Comparison of ENCODE assay signal across 17 cellular contexts in the genomic region with DNA sequence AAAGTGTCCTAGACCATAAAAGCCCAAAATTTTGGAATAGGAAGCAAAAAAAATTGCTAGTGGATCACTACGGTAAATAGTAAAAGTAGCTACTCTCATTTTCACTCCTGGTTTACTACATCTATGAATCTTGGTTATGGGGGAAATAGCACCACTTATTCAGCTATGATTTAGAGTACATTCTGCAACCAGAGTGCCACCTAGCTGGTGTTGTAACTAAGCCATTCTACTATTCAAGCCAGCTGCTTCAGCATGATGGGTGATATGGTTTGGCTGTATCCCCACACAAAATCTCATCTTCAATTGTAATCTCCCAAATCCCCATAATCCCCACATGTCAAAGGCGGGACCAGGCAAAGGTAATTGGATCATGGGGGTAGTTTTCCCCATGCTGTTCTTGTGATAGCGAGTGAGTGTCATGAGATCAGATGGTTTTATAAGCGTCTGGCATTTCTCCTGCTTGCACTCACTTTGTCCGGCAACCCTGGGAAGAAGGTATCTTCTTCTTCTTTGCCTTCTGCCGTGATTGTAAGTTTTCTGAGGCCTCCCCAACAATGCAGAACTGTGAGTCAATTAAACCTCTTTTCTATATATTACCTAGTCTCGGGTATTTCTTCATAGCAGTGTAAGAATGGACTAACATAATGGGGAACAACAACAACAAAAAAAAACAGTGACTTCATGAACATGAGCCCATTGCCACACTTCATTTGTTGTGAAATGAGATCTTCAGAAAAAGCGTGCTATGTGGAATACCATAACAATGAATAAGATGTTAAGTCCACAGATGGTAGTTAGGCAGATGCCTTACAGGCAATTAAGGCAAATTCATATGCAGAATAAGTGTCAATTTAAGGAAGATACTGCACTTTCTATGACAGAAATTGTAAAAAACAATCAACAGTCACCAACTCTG.
A peak's percentile ranks its signal among the peaks of the same experiment; 100 is the strongest.
DNase-seq lines count a peak whose midpoint lies in the region; ATAC-seq and TF ChIP-seq lines count a peak whose summit lies in the region.
"Had no signal": no experiment of that assay in that cellular context is flagged by ENCODE, and none has a peak within 500 bp of the region (broad histone marks: within the 10 kb centered on the region; RNA-seq: fewer than 3 reads in every experiment).

No MANE protein-coding gene starts in this region.

- H3K27ac ChIP-seq in C4-2B (no peak overlapping the region), RWPE2 (ENCODE audit: poor library complexity, severe bottlenecking) (no peak overlapping the region), ovary (no peak overlapping the region)
- H3K27ac ChIP-seq: KMS-11, pancreas, SJSA1 had no signal

- H3K9me3 ChIP-seq in RWPE2 (ENCODE audit: severe bottlenecking) (no peaks in the 10 kb centered on the region), ovary (no peaks in the 10 kb centered on the region)
- H3K9me3 ChIP-seq: pancreas, SJSA1 had no signal

- ATAC-seq in RWPE2 (ENCODE audit: low read depth): 0 out of 3 replicates have a peak, but pooled peaks have one; percentile 33
- ATAC-seq: pancreas; stimulated activated naive CD8-positive, alpha-beta T cell treated with anti-CD3 and anti-CD28 coated beads, Interleukin-15, Interleukin-2, amounts not matched to agents 100 U/mL and 50 U/mL, for 24 hours had no signal

- no peaks in the 10 kb centered on the region for H3K36me3 ChIP-seq in RWPE2 (ENCODE audit: low read depth)
- no peaks in the 10 kb centered on the region for H3K36me3 ChIP-seq in ovary
- H3K36me3 ChIP-seq: pancreas, SJSA1 had no signal

- DNase-seq in HCEC 1CT (peak; percentile 20), RWPE2 (ENCODE audit: low spot score) (no peak), fibroblast of pulmonary artery (ENCODE audit: low read depth) (peak; percentile 44), T1000 (lab: John Stamatoyannopoulos, UW) (no peak), NCI-H446 treated with DMSO at 0.1 percent for 48 hours (lab: John Stamatoyannopoulos, UW) (no peak), NCI-H2196 (lab: John Stamatoyannopoulos, UW; ENCODE audit: unreplicated experiment) (no peak), ovary (no peak)
- DNase-seq: activated CD4-positive, alpha-beta T cell treated with anti-CD3 and anti-CD28 coated beads for 48 hours; CD4-positive, CD25-positive, alpha-beta regulatory T cell; head of caudate nucleus; NCI-H446; pancreas; stimulated activated CD4-positive, alpha-beta T cell treated with anti-CD3 and anti-CD28 coated beads, Interleukin-2, amount 100 ng/mL, for 24 hours; stimulated activated naive CD8-positive, alpha-beta T cell treated with anti-CD3 and anti-CD28 coated beads, Interleukin-15, Interleukin-2, amounts not matched to agents 100 U/mL and 50 U/mL, for 24 hours had no signal

- H3K27me3 ChIP-seq in RWPE2 (ENCODE audit: insufficient read depth, poor library complexity, severe bottlenecking) (no peaks in the 10 kb centered on the region), ovary (no peaks in the 10 kb centered on the region)
- H3K27me3 ChIP-seq: pancreas, SJSA1 had no signal

- peak; percentile 14; the same call in 1 of the 2 replicates for TF ChIP-seq CTCF in C4-2B (conservative IDR thresholded peaks at IDR 0.05)
- peak; percentile 20 for TF ChIP-seq CTCF in RWPE2 (IDR thresholded peaks at IDR 0.05; ENCODE audit: poor library complexity, severe bottlenecking)
- TF ChIP-seq CTCF in fibroblast of pulmonary artery (IDR thresholded peaks at IDR 0.05; ENCODE audit: low read length, missing control alignments): peak; percentile 38
- no peak for TF ChIP-seq CTCF in ovary (IDR thresholded peaks at IDR 0.05)

- TF ChIP-seq POLR2A in ovary (IDR thresholded peaks at IDR 0.05): no peak

- intact Hi-C loops in ovary (cut with DNase I): no loop called here

- H3K4me1 ChIP-seq in RWPE2 (ENCODE audit: insufficient read depth, poor library complexity, severe bottlenecking) (no peaks in the 10 kb centered on the region), ovary (ENCODE audit: insufficient read depth) (no peaks in the 10 kb centered on the region)
- H3K4me1 ChIP-seq: pancreas, SJSA1 had no signal

- WGBS in ovary, 3 donors: 95 to 97% (median 96%) methylated on average over 8 of the region's 8 CpGs

- no peak for TF ChIP-seq EP300 in ovary (IDR thresholded peaks at IDR 0.05)

- no peak overlapping the region for H3K4me3 ChIP-seq in RWPE2 (ENCODE audit: severe bottlenecking)
- H3K4me3 ChIP-seq in fibroblast of pulmonary artery (replicated peaks; ENCODE audit: low read depth, low read length): no peak overlapping the region
- H3K4me3 ChIP-seq in ovary: no peak overlapping the region
- H3K4me3 ChIP-seq: pancreas, SJSA1 had no signal

Comparison
In these comparisons a context has a peak if more than half of its experiments do, and no peak if none do; other contexts are left out.
1. CTCF ChIP-seq: peak in C4-2B (single experiment), RWPE2 (single experiment) and fibroblast of pulmonary artery (single experiment); none in ovary (0 of 3).
2. DNase-seq: peak in HCEC 1CT (single experiment) and fibroblast of pulmonary artery (single experiment); none in RWPE2 (single experiment), T1000 (single experiment), NCI-H446 treated with DMSO at 0.1 percent for 48 hours (single experiment), NCI-H2196 (single experiment) and ovary (0 of 5).